In the genomic region with DNA sequence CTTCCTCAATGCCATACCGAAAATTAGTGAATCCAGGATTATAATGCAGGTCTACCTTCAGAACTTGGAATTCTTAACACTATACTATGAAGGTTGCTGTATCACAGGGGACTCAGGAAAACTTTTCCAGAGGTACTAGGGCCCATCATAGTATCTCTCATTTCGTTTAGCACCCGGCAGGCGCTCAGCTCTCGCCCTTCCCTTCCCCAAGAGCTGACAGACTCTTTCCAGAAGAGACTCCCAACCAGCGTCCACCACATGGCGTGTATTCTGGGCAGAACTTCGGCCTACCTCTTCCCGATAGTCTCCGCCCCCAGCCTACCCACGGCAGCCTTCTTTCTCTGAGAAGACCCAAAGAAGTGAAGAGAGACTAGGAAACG, we compare ENCODE assay signal across 8 cellular contexts. TPM values are rescaled to one million over a fixed set of nuclear protein-coding genes. Genes with fewer than 3 reads are reported as not detected.
DNase-seq lines count a peak whose midpoint lies in the region; ATAC-seq and TF ChIP-seq lines count a peak whose summit lies in the region.

No MANE protein-coding gene starts in this region.

- ATAC-seq in GM21825 (IDR thresholded peaks at IDR 0.05; ENCODE audit: unreplicated experiment) (peak; percentile 15), Right ventricle myocardium superior (ENCODE audit: poor library complexity) (peak; percentile 52)

- peaks cover 34% of the 10 kb centered on the region for H3K4me1 ChIP-seq in BLaER1

- DNase-seq in Right ventricle myocardium superior (peak; percentile 71), putamen (ENCODE audit: low spot score) (peak; percentile 1), iPS-NIHi7 (ENCODE audit: extremely low spot score) (no peak), NCI-H2107 treated with DMSO at 0.1 percent for 48 hours (lab: John Stamatoyannopoulos, UW; ENCODE audit: unreplicated experiment) (no peak), islet precursor cell (no peak)

- H3K27me3 ChIP-seq in BLaER1 = no peaks in the 10 kb centered on the region

- H3K9me3 ChIP-seq in BLaER1 = no peaks in the 10 kb centered on the region

- H3K9ac ChIP-seq in BLaER1 = peak overlapping the region; percentile 99

- H3K27ac ChIP-seq in BLaER1 (peak overlapping the region; percentile 100), VCaP (peak overlapping the region; percentile 96)

- H4K20me1 ChIP-seq in BLaER1 = no peaks in the 10 kb centered on the region

- peak overlapping the region; percentile 87 for H3K4me2 ChIP-seq in BLaER1

- TF ChIP-seq CTCF in VCaP (conservative IDR thresholded peaks at IDR 0.05) = no peak

- H3K4me3 ChIP-seq in BLaER1 = peak overlapping the region; percentile 88

- H3K36me3 ChIP-seq in BLaER1 = peaks cover 33% of the 10 kb centered on the region

- intact Hi-C loops in Right ventricle myocardium superior (cut with DNase I) = no loop called here

RNA-seq across cellular contexts. Expression of a gene that starts 0.3 kb away (rescaled TPM):
- 12.4 TPM for total RNA-seq in Right ventricle myocardium superior

RNA-seq across cellular contexts. Expression of a gene that starts 0.9 kb away (rescaled TPM):
- 3.0 TPM for total RNA-seq in Right ventricle myocardium superior

RNA-seq across cellular contexts. Expression of a gene that starts 31.4 kb away (rescaled TPM):
- 56.3 TPM for total RNA-seq in Right ventricle myocardium superior

Comparison
In these comparisons a context has a peak if more than half of its experiments do, and no peak if none do; other contexts are left out.
1. DNase-seq: peak in Right ventricle myocardium superior (single experiment) and putamen (single experiment); none in iPS-NIHi7 (single experiment), NCI-H2107 treated with DMSO at 0.1 percent for 48 hours (single experiment) and islet precursor cell (single experiment).